In the genomic region with DNA sequence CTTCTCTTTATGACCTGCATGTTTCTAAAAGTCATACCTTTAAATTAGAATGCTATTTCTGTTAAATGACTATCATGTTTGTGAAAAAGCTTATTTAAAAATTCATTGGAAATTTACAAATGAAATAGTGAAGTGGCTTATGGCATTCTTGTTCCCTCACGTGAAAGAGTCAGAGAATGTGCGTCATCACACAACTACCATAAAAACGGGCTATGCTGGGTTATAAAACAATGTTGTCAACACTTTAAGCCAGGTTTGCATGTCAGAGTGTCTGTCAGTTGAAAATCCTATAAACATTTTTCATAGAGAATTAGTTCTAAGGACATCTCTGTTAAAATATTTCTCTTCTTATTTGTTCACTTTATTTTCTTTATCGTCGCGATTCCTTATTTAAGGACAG, we compare ENCODE assay signal across 28 cellular contexts.
"Had no signal": no experiment of that assay in that cellular context is flagged by ENCODE, and none has a peak within 500 bp of the region (broad histone marks: within the 10 kb centered on the region; RNA-seq: fewer than 3 reads in every experiment).

No MANE protein-coding gene starts in this region.

- H3K27me3 Mint-ChIP-seq: progenitor cell of endocrine pancreas; stimulated activated naive B cell treated with anti-CD40 and anti-IgM and Interleukin-4, amounts not matched to agents 10 μg/mL and 1 μg/mL and 100 μg/mL, for 72 hours; stimulated activated naive CD8-positive, alpha-beta T cell treated with anti-CD3 and anti-CD28 coated beads, Interleukin-15, Interleukin-2, amounts not matched to agents 100 ng/mL and 50 ng/mL, for 24 hours; type B pancreatic cell had no signal

- H3K36me3 ChIP-seq: neural progenitor cell, ovary, right lobe of liver, sigmoid colon, stomach, thoracic aorta, thyroid gland, tibial nerve, upper lobe of right lung, uterus had no signal

- H3K4me1 ChIP-seq: neural progenitor cell, parathyroid adenoma, psoas muscle, right lobe of liver, sigmoid colon, stomach, thyroid gland, tibial nerve, upper lobe of right lung, uterus had no signal

- H3K4me3 ChIP-seq: neural progenitor cell, ovary, psoas muscle, right lobe of liver, sigmoid colon, stomach, thoracic aorta, thyroid gland, tibial nerve, upper lobe of right lung, uterus had no signal

- ATAC-seq: natural killer cell; psoas muscle; right cardiac atrium; right lobe of liver; stimulated activated effector memory CD8-positive, alpha-beta T cell treated with anti-CD3 and anti-CD28 coated beads, Interleukin-12 subunit alpha, Interleukin-12 subunit beta, amount 100 ng/mL, for 72 hours; stimulated activated naive B cell treated with anti-CD40 and anti-IgM and Interleukin-4, amounts not matched to agents 10 μg/mL and 1 μg/mL and 100 μg/mL, for 72 hours; upper lobe of right lung had no signal

- H3K4me3 Mint-ChIP-seq: natural killer cell; nephron; neural progenitor cell; stimulated activated effector memory CD8-positive, alpha-beta T cell treated with anti-CD3 and anti-CD28 coated beads, Interleukin-12 subunit alpha, Interleukin-12 subunit beta, amount 100 ng/mL, for 72 hours; stimulated activated naive B cell treated with anti-CD40 and anti-IgM and Interleukin-4, amounts not matched to agents 10 μg/mL and 1 μg/mL and 100 μg/mL, for 72 hours; stimulated activated naive CD8-positive, alpha-beta T cell treated with anti-CD3 and anti-CD28 coated beads, Interleukin-15, Interleukin-2, amounts not matched to agents 100 ng/mL and 50 ng/mL, for 24 hours; type B pancreatic cell had no signal

- H3K27me3 ChIP-seq: neural progenitor cell, ovary, right lobe of liver, sigmoid colon, stomach, thyroid gland, tibial nerve, upper lobe of right lung, uterus had no signal

- H3K27ac Mint-ChIP-seq: natural killer cell; nephron; neural progenitor cell; progenitor cell of endocrine pancreas; stimulated activated effector memory CD8-positive, alpha-beta T cell treated with anti-CD3 and anti-CD28 coated beads, Interleukin-12 subunit alpha, Interleukin-12 subunit beta, amount 100 ng/mL, for 72 hours; stimulated activated naive B cell treated with anti-CD40 and anti-IgM and Interleukin-4, amounts not matched to agents 10 μg/mL and 1 μg/mL and 100 μg/mL, for 72 hours; stimulated activated naive CD8-positive, alpha-beta T cell treated with anti-CD3 and anti-CD28 coated beads, Interleukin-15, Interleukin-2, amounts not matched to agents 100 ng/mL and 50 ng/mL, for 24 hours; type B pancreatic cell had no signal

- H3K79me2 ChIP-seq: parathyroid adenoma had no signal

- H3K4me1 Mint-ChIP-seq: natural killer cell; neural progenitor cell; stimulated activated effector memory CD8-positive, alpha-beta T cell treated with anti-CD3 and anti-CD28 coated beads, Interleukin-12 subunit alpha, Interleukin-12 subunit beta, amount 100 ng/mL, for 72 hours; stimulated activated naive B cell treated with anti-CD40 and anti-IgM and Interleukin-4, amounts not matched to agents 10 μg/mL and 1 μg/mL and 100 μg/mL, for 72 hours had no signal

- H3K9me3 ChIP-seq: ovary, psoas muscle, right lobe of liver, sigmoid colon, stomach, thoracic aorta, thyroid gland, tibial nerve, upper lobe of right lung, uterus had no signal

- H3K27ac ChIP-seq: neural progenitor cell, ovary, parathyroid adenoma, psoas muscle, right lobe of liver, sigmoid colon, stomach, thoracic aorta, thyroid gland, tibial nerve, upper lobe of right lung, uterus had no signal

- H3K4me2 ChIP-seq: neural progenitor cell had no signal

- H3K9ac ChIP-seq: neural progenitor cell, parathyroid adenoma had no signal

- H3K36me3 Mint-ChIP-seq: natural killer cell; neural progenitor cell; stimulated activated effector memory CD8-positive, alpha-beta T cell treated with anti-CD3 and anti-CD28 coated beads, Interleukin-12 subunit alpha, Interleukin-12 subunit beta, amount 100 ng/mL, for 72 hours; stimulated activated naive B cell treated with anti-CD40 and anti-IgM and Interleukin-4, amounts not matched to agents 10 μg/mL and 1 μg/mL and 100 μg/mL, for 72 hours; type B pancreatic cell had no signal

- DNase-seq: natural killer cell; occipital lobe; ovary; posterior cingulate gyrus; psoas muscle; right cardiac atrium; right lobe of liver; sigmoid colon; small intestine; stimulated activated CD4-positive, alpha-beta T cell treated with anti-CD3 and anti-CD28 coated beads, Interleukin-15, amount 100 ng/mL, for 24 hours; stimulated activated CD4-positive, alpha-beta T cell treated with anti-CD3 and anti-CD28 coated beads, Interleukin-2, amount 100 ng/mL, for 24 hours; stimulated activated CD4-positive, alpha-beta T cell treated with anti-CD3 and anti-CD28 coated beads, Interleukin-2, amount 100 ng/mL, for 48 hours; stimulated activated CD4-positive, alpha-beta T cell treated with anti-CD3 and anti-CD28 coated beads, Interleukin-4, amount 100 ng/mL, for 24 hours; stimulated activated naive B cell treated with anti-CD40 and anti-IgM and Interleukin-4, amounts not matched to agents 10 μg/mL and 1 μg/mL and 100 μg/mL, for 72 hours; stimulated activated naive CD4-positive, alpha-beta T cell treated with Interleukin-2 at 50 U/mL for 16 hours; stomach; thyroid gland; upper lobe of right lung; uterus had no signal

- H3K9me3 Mint-ChIP-seq: natural killer cell; nephron; neural progenitor cell; stimulated activated effector memory CD8-positive, alpha-beta T cell treated with anti-CD3 and anti-CD28 coated beads, Interleukin-12 subunit alpha, Interleukin-12 subunit beta, amount 100 ng/mL, for 72 hours; stimulated activated naive CD8-positive, alpha-beta T cell treated with anti-CD3 and anti-CD28 coated beads, Interleukin-15, Interleukin-2, amounts not matched to agents 100 ng/mL and 50 ng/mL, for 24 hours; type B pancreatic cell had no signal

- H2AFZ ChIP-seq: parathyroid adenoma had no signal
